Comparison of ENCODE assay signal across 8 cellular contexts in the genomic region with DNA sequence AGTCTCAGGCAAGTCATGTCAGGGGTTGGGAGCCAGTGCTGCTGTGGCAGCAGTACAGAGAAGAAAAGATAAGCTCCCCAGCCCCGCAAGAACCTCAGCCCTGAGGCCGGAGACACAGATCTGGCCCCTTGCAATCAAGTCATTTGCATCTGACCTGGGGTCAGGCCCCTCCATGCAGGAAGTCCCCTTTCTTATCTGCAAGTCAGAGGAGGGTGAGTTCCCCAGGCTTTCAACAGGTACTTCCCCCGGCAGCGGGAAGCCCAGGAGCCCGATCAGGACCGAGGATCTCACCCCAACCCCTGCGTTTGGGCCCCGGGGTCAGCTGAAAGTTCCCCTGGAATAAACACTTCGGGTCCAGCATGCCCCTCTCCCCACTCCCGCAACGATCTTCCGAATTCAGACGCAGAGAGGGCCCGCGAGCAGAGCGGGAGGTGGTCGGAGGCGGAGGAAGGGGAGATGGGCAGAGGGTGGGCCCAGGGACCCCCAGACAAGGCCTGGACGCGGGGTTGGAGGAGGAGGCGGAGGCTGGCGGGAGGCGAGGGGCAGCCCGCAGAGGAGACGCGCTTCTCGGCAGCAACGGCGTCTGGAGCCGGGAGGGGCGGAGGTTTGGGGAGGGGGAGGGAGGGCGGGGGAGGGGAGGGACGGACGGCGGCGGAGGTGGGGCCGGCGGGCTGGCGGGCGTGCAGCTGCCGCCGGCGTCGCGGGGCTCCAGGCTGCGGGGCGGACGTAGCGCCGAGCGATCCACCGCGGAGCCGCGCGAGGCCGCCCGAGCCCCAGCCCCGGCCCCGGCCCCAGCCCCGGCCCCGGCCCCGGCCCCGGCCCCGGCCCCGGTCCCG. TPM values are rescaled to one million over a fixed set of nuclear protein-coding genes. Genes with fewer than 3 reads are reported as not detected.
A peak's percentile ranks its signal among the peaks of the same experiment; 100 is the strongest.
DNase-seq lines count a peak whose midpoint lies in the region; ATAC-seq and TF ChIP-seq lines count a peak whose summit lies in the region.

A gene with protein sequence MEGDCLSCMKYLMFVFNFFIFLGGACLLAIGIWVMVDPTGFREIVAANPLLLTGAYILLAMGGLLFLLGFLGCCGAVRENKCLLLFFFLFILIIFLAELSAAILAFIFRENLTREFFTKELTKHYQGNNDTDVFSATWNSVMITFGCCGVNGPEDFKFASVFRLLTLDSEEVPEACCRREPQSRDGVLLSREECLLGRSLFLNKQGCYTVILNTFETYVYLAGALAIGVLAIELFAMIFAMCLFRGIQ (plus strand): TSS at position 685 of the 836 bp plus-strand sequence. CDS start 179,455 bp downstream, outside the sequence.

- no peaks in the 10 kb centered on the region for H3K9me3 ChIP-seq in stomach smooth muscle (ENCODE audit: control insufficient read depth in 2 of 2, low read length in 2 of 2)

- peak within 1 kb of the TSS; percentile 73 to 79 for H3K9ac ChIP-seq in stomach smooth muscle (ENCODE audit: low read length in 2 of 2)

- H3K27ac ChIP-seq in VCaP (peak within 1 kb of the TSS; percentile 7; the same call in 1 of the 2 replicates), stomach smooth muscle (ENCODE audit: low read length) (peak within 1 kb of the TSS; percentile 88)

- TF ChIP-seq CTCF in VCaP (conservative IDR thresholded peaks at IDR 0.05) = no peak

- no peaks in the 10 kb centered on the region for H3K36me3 Mint-ChIP-seq in memory B cell

- no peaks in the 10 kb centered on the region for H3K9me3 Mint-ChIP-seq in memory B cell

- peak within 1 kb of the TSS; percentile 92 for H3K27ac Mint-ChIP-seq in memory B cell

- ATAC-seq in HG03108 (IDR thresholded peaks at IDR 0.05; ENCODE audit: unreplicated experiment) (peak; percentile 84), memory B cell (ENCODE audit: low read depth) (peak; percentile 78)

- peak; percentile 30 for DNase-seq in stimulated activated CD4-positive, alpha-beta T cell treated with anti-CD3 and anti-CD28 coated beads, Interleukin-12 subunit alpha, Interleukin-12 subunit beta, amount 100 ng/mL, for 4 hours
- DNase-seq in stimulated activated CD4-positive, alpha-beta T cell treated with anti-CD3 and anti-CD28 coated beads, Interleukin-2, amount 100 ng/mL, for 48 hours = no peak
- DNase-seq in dermis blood vessel endothelial cell = no peak
- DNase-seq in memory B cell (ENCODE audit: low spot score in 2 of 2) = peak; percentile 36 to 51
- DNase-seq in OCI-M2 (lab: John Stamatoyannopoulos, UW; ENCODE audit: unreplicated experiment) = no peak

- peaks cover 2% of the 10 kb centered on the region for H3K27me3 Mint-ChIP-seq in memory B cell

- peaks cover 16% of the 10 kb centered on the region for H3K4me1 Mint-ChIP-seq in memory B cell

- H3K36me3 ChIP-seq in stomach smooth muscle (ENCODE audit: control insufficient read depth in 2 of 2, insufficient read depth in 2 of 2, low read length in 2 of 2) = no peaks in the 10 kb centered on the region

- H3K4me3 Mint-ChIP-seq in memory B cell = peak within 1 kb of the TSS; percentile 94

- H3K4me3 ChIP-seq in stomach smooth muscle (ENCODE audit: low read length in 2 of 2) = peak within 1 kb of the TSS; percentile 81 to 82

- H3K27me3 ChIP-seq in stomach smooth muscle (ENCODE audit: control insufficient read depth in 1 of 2, insufficient read depth in 2 of 2, low read length in 2 of 2) = no peaks in the 10 kb centered on the region

- peaks cover 45% of the 10 kb centered on the region for H3K4me1 ChIP-seq in stomach smooth muscle (ENCODE audit: control insufficient read depth, insufficient read depth, low read length)

RNA-seq across cellular contexts. Expression of the gene that starts here (rescaled TPM):
- 48.3 and 74.5 TPM in 2 replicates for total RNA-seq in dermis blood vessel endothelial cell

Comparison
In these comparisons a context has a peak if more than half of its experiments do, and no peak if none do; other contexts are left out.
1. DNase-seq: peak in stimulated activated CD4-positive, alpha-beta T cell treated with anti-CD3 and anti-CD28 coated beads, Interleukin-12 subunit alpha, Interleukin-12 subunit beta, amount 100 ng/mL, for 4 hours (single experiment) and memory B cell (2 of 2); none in stimulated activated CD4-positive, alpha-beta T cell treated with anti-CD3 and anti-CD28 coated beads, Interleukin-2, amount 100 ng/mL, for 48 hours (0 of 2), dermis blood vessel endothelial cell (single experiment) and OCI-M2 (single experiment).